In the genomic region with DNA sequence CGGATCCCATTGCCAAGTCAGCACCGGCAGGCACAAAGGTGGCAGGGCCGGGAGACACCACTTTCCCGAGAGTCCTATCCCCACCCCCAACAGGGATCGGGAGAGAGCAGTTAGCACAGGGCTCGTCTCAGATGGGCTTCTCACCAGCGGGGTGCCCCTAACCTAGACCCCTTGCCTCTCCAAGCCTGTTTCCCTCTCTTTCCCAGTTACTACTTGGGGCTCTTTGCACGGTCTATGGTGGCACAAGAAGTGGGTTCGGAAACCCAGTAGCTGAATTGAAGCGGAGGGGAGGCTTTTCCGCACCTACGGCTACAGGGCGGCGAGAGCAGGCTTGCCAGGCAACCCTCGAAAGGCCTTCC, we compare ENCODE assay signal across 9 cellular contexts. TPM values are rescaled to one million over a fixed set of nuclear protein-coding genes. Genes with fewer than 3 reads are reported as not detected.
A peak's percentile ranks its signal among the peaks of the same experiment; 100 is the strongest.
DNase-seq lines count a peak whose midpoint lies in the region; ATAC-seq and TF ChIP-seq lines count a peak whose summit lies in the region.
"Had no signal": no experiment of that assay in that cellular context is flagged by ENCODE, and none has a peak within 500 bp of the region (broad histone marks: within the 10 kb centered on the region; RNA-seq: fewer than 3 reads in every experiment).

No MANE protein-coding gene starts in this region.

- no peak for TF ChIP-seq CTCF in prostate gland (IDR thresholded peaks at IDR 0.05)
- TF ChIP-seq CTCF in BE2C (IDR thresholded peaks at IDR 0.05; ENCODE audit: low read depth, low read length) = no peak

- H3K4me1 ChIP-seq in CD8-positive, alpha-beta memory T cell (ENCODE audit: insufficient read depth, low read length) = peaks cover 15% of the 10 kb centered on the region
- H3K4me1 ChIP-seq in prostate gland (replicated peaks) = peaks cover 4% of the 10 kb centered on the region
- no peaks in the 10 kb centered on the region for H3K4me1 ChIP-seq in BE2C

- peaks cover 33 to 38% of the 10 kb centered on the region in 2 donors for H3K27me3 Mint-ChIP-seq in CD8-positive, alpha-beta memory T cell
- peaks cover 31% of the 10 kb centered on the region for H3K27me3 Mint-ChIP-seq in activated naive CD8-positive, alpha-beta T cell treated with anti-CD3 and anti-CD28 coated beads for 36 hours

- 17% methylated on average over 15 of the region's 15 CpGs for WGBS in prostate gland

- H3K4me3 ChIP-seq in CD8-positive, alpha-beta memory T cell (ENCODE audit: low read length) = no peak overlapping the region
- H3K4me3 ChIP-seq in iPS-11a (ENCODE audit: low read depth, low read length) (peak overlapping the region; percentile 59), prostate gland (peak overlapping the region; percentile 31 to 38), BE2C (ENCODE audit: low read depth, low read length) (no peak overlapping the region)

- CTCF ChIA-PET in CD8-positive, alpha-beta memory T cell (lab: Charles Lee) = interaction anchor here (1.2 kb wide), 1 partner anchor 11 kb away, joined by 3 read pairs; no protein-coding TSS in a partner anchor

- intact Hi-C loops in prostate gland (cut with DNase I) = no loop called here

- peaks cover 23 to 38% (median 28%) of the 10 kb centered on the region in 3 donors for H3K4me1 Mint-ChIP-seq in CD8-positive, alpha-beta memory T cell
- peaks cover 48% of the 10 kb centered on the region for H3K4me1 Mint-ChIP-seq in activated naive CD8-positive, alpha-beta T cell treated with anti-CD3 and anti-CD28 coated beads for 36 hours

- peaks cover 0 to 4% (median 0%) of the 10 kb centered on the region in 3 donors for H3K36me3 Mint-ChIP-seq in CD8-positive, alpha-beta memory T cell
- H3K36me3 Mint-ChIP-seq in activated naive CD8-positive, alpha-beta T cell treated with anti-CD3 and anti-CD28 coated beads for 36 hours = no peaks in the 10 kb centered on the region

- ATAC-seq in HG03039 (IDR thresholded peaks at IDR 0.05; ENCODE audit: unreplicated experiment) = no peak

- TF ChIP-seq POLR2A in prostate gland (IDR thresholded peaks at IDR 0.05) = no peak

- H3K9me3 Mint-ChIP-seq in CD8-positive, alpha-beta memory T cell = no peaks in the 10 kb centered on the region
- no peaks in the 10 kb centered on the region for H3K9me3 Mint-ChIP-seq in activated naive CD8-positive, alpha-beta T cell treated with anti-CD3 and anti-CD28 coated beads for 36 hours

- POLR2A ChIA-PET in CD8-positive, alpha-beta memory T cell (lab: Charles Lee) = interaction anchor here (0.6 kb wide), 1 partner anchor 646 kb away, joined by 3 read pairs; no protein-coding TSS in a partner anchor

- no peak overlapping the region for H3K27ac Mint-ChIP-seq in CD8-positive, alpha-beta memory T cell
- H3K27ac Mint-ChIP-seq in activated naive CD8-positive, alpha-beta T cell treated with anti-CD3 and anti-CD28 coated beads for 36 hours = no peak overlapping the region

- no peaks in the 10 kb centered on the region for H3K36me3 ChIP-seq in CD8-positive, alpha-beta memory T cell (ENCODE audit: insufficient read depth, low read length)
- no peaks in the 10 kb centered on the region for H3K36me3 ChIP-seq in prostate gland
- H3K36me3 ChIP-seq in BE2C = no peaks in the 10 kb centered on the region

- no peak overlapping the region for H3K27ac ChIP-seq in CD8-positive, alpha-beta memory T cell (ENCODE audit: low read depth, low read length)
- H3K27ac ChIP-seq in prostate gland = peak overlapping the region; percentile 54 to 65

- peaks cover 14% of the 10 kb centered on the region for H3K27me3 ChIP-seq in CD8-positive, alpha-beta memory T cell (ENCODE audit: insufficient read depth, low read length, poor library complexity, severe bottlenecking)
- H3K27me3 ChIP-seq in prostate gland (replicated peaks; ENCODE audit: insufficient read depth) (no peaks in the 10 kb centered on the region), BE2C (peaks cover 64% of the 10 kb centered on the region)

- DNase-seq in CD8-positive, alpha-beta memory T cell = no peak
- no peak for DNase-seq in activated naive CD8-positive, alpha-beta T cell treated with anti-CD3 and anti-CD28 coated beads for 36 hours
- no peak for DNase-seq in prostate gland (ENCODE audit: low spot score)
- DNase-seq in BE2C = no peak
- DNase-seq in NCI-H524 treated with DMSO at 0.1 percent for 48 hours (lab: John Stamatoyannopoulos, UW) = no peak
- no peak for DNase-seq in NCI-H2107 treated with DMSO at 0.1 percent for 48 hours (lab: John Stamatoyannopoulos, UW; ENCODE audit: unreplicated experiment)
- DNase-seq: DMS 273 treated with DMSO at 0.1 percent for 48 hours had no signal

- H3K9me3 ChIP-seq in CD8-positive, alpha-beta memory T cell (ENCODE audit: low read length) = no peaks in the 10 kb centered on the region
- H3K9me3 ChIP-seq in prostate gland = no peaks in the 10 kb centered on the region
- H3K9me3 ChIP-seq in BE2C = no peaks in the 10 kb centered on the region

- H3K4me3 Mint-ChIP-seq in CD8-positive, alpha-beta memory T cell = peak overlapping the region in 5 of 7 donors; percentile 15 to 76 (median 39)
- H3K4me3 Mint-ChIP-seq in activated naive CD8-positive, alpha-beta T cell treated with anti-CD3 and anti-CD28 coated beads for 36 hours = peak overlapping the region; percentile 60

RNA-seq across cellular contexts. Expression of a gene that starts 0.4 kb away (rescaled TPM):
- total RNA-seq in CD8-positive, alpha-beta memory T cell = under 1 TPM in 1 of 2 experiments, not detected in 1; 0.11 TPM
- polyA plus RNA-seq in CD8-positive, alpha-beta memory T cell = 0.22 TPM
- under 1 TPM; 0.18 to 0.45 TPM for total RNA-seq in activated naive CD8-positive, alpha-beta T cell treated with anti-CD3 and anti-CD28 coated beads for 36 hours
- total RNA-seq in prostate gland = 1 to 10 TPM; 1.8 to 4.0 TPM
- not detected for polyA plus RNA-seq in BE2C (2012; ENCODE audit: insufficient read depth, insufficient read length, low read depth)

RNA-seq across cellular contexts. Expression of a gene that starts 6.8 kb away (rescaled TPM):
- total RNA-seq in CD8-positive, alpha-beta memory T cell = under 1 TPM in 1 of 2 experiments, not detected in 1; 0.13 TPM
- polyA plus RNA-seq in CD8-positive, alpha-beta memory T cell = 0.24 TPM
- under 1 TPM; 0.40 to 0.56 TPM for total RNA-seq in activated naive CD8-positive, alpha-beta T cell treated with anti-CD3 and anti-CD28 coated beads for 36 hours
- total RNA-seq in prostate gland = 1 to 10 TPM; 1.7 to 4.3 TPM
- 0.68 TPM for polyA plus RNA-seq in BE2C (2012; ENCODE audit: insufficient read depth, insufficient read length, low read depth)

RNA-seq across cellular contexts. Expression of a gene that starts 59.9 kb away (rescaled TPM):
- not detected for total RNA-seq in CD8-positive, alpha-beta memory T cell
- polyA plus RNA-seq in CD8-positive, alpha-beta memory T cell = not detected
- total RNA-seq in activated naive CD8-positive, alpha-beta T cell treated with anti-CD3 and anti-CD28 coated beads for 36 hours = not detected
- not detected for total RNA-seq in prostate gland
- not detected for polyA plus RNA-seq in BE2C (2012; ENCODE audit: insufficient read depth, insufficient read length, low read depth)

Comparison
In these comparisons a context has a peak if more than half of its experiments do, and no peak if none do; other contexts are left out.
1. H3K4me3 ChIP-seq: peak in iPS-11a (single experiment) and prostate gland (2 of 2); none in CD8-positive, alpha-beta memory T cell (single experiment) and BE2C (single experiment).